In genomic region chr4:99351487-99351886, GRCh38 we compare ENCODE assay signal across 23 cellular contexts. TPM values are rescaled to one million over a fixed set of nuclear protein-coding genes. Genes with fewer than 3 reads are reported as not detected.
"Had no signal": no experiment of that assay in that cellular context is flagged by ENCODE, and none has a peak within 500 bp of the region (broad histone marks: within the 10 kb centered on the region; RNA-seq: fewer than 3 reads in every experiment).

No MANE protein-coding gene starts in this region.

- H3K9ac ChIP-seq: parathyroid adenoma had no signal

- FAIRE-seq: islet of Langerhans had no signal

- H3K9me3 ChIP-seq: right atrium auricular region, thoracic aorta had no signal

- H3K4me1 ChIP-seq: parathyroid adenoma, right atrium auricular region had no signal

- H3K4me3 ChIP-seq: cardiac muscle cell, left lung, right atrium auricular region, thoracic aorta had no signal

- ATAC-seq: heart left ventricle; left lung; naive thymus-derived CD4-positive, alpha-beta T cell; stimulated activated naive B cell treated with anti-CD40 and anti-IgM and Interleukin-4, amounts not matched to agents 10 μg/mL and 1 μg/mL and 100 μg/mL, for 72 hours; stimulated activated naive CD8-positive, alpha-beta T cell treated with anti-CD3 and anti-CD28 coated beads, Interleukin-15, amount 100 ng/mL, for 72 hours had no signal

- H3K27me3 ChIP-seq: cardiac muscle cell, heart left ventricle, left lung, right atrium auricular region had no signal

- DNase-seq: dermis blood vessel endothelial cell; effector CD8-positive, alpha-beta T cell; foreskin melanocyte; heart left ventricle; hypothalamus; kidney glomerular epithelial cell; left lung; naive thymus-derived CD4-positive, alpha-beta T cell; nephron progenitor cell; stimulated activated CD4-positive, alpha-beta T cell treated with anti-CD3 and anti-CD28 coated beads, Interleukin-2, amount 100 ng/mL, for 48 hours; stimulated activated naive B cell treated with anti-CD40 and anti-IgM and Interleukin-4, amounts not matched to agents 10 μg/mL and 1 μg/mL and 100 μg/mL, for 72 hours; stimulated activated naive CD8-positive, alpha-beta T cell treated with anti-CD3 and anti-CD28 coated beads, Interleukin-15, amount 100 ng/mL, for 72 hours; substantia nigra; trophoblast cell had no signal

- H3K36me3 ChIP-seq: cardiac muscle cell, heart left ventricle, left lung, right atrium auricular region, thoracic aorta had no signal

- H3K27ac ChIP-seq: cardiac muscle cell, left lung, parathyroid adenoma, right atrium auricular region, thoracic aorta had no signal

RNA-seq across cellular contexts. Expression of gene ADH1C, which starts 1.1 kb away (rescaled TPM):
- total RNA-seq: cardiac muscle cell; dermis blood vessel endothelial cell; glomerular endothelial cell; lung microvascular endothelial cell; naive thymus-derived CD4-positive, alpha-beta T cell; pulmonary artery endothelial cell; smooth muscle cell had no signal
- polyA plus RNA-seq: cardiac muscle cell; naive thymus-derived CD4-positive, alpha-beta T cell; smooth muscle cell had no signal

RNA-seq across cellular contexts. Expression of gene ADH1B, which starts 30.3 kb away (rescaled TPM):
- total RNA-seq: cardiac muscle cell; dermis blood vessel endothelial cell; glomerular endothelial cell; naive thymus-derived CD4-positive, alpha-beta T cell; pulmonary artery endothelial cell; smooth muscle cell had no signal
- polyA plus RNA-seq: cardiac muscle cell; naive thymus-derived CD4-positive, alpha-beta T cell; smooth muscle cell had no signal
